ENCODE assay signal across 19 cellular contexts in genomic region chr2:134279417-134279816, GRCh38. TPM values are rescaled to one million over a fixed set of nuclear protein-coding genes. Genes with fewer than 3 reads are reported as not detected.
A peak's percentile ranks its signal among the peaks of the same experiment; 100 is the strongest.
DNase-seq lines count a peak whose midpoint lies in the region; ATAC-seq, FAIRE-seq and TF ChIP-seq lines count a peak whose summit lies in the region.
"Had no signal": no experiment of that assay in that cellular context is flagged by ENCODE, and none has a peak within 500 bp of the region (broad histone marks: within the 10 kb centered on the region; RNA-seq: fewer than 3 reads in every experiment).

No MANE protein-coding gene starts in this region.

- no peak overlapping the region for H3K4me3 ChIP-seq in CD4-positive, alpha-beta memory T cell (ENCODE audit: low read length in 2 of 2)
- no peak overlapping the region for H3K4me3 ChIP-seq in right cardiac atrium (ENCODE audit: low read length)
- H3K4me3 ChIP-seq: GM23248, SJCRH30 had no signal

- no peaks in the 10 kb centered on the region for H3K9me3 ChIP-seq in CD4-positive, alpha-beta memory T cell (ENCODE audit: control insufficient read depth in 1 of 2, low read length in 2 of 2)
- H3K9me3 ChIP-seq in right cardiac atrium (ENCODE audit: control insufficient read depth, low read length): no peaks in the 10 kb centered on the region
- H3K9me3 ChIP-seq: SJCRH30 had no signal

- no peaks in the 10 kb centered on the region for H3K36me3 ChIP-seq in CD4-positive, alpha-beta memory T cell (ENCODE audit: insufficient read depth, low read length)
- H3K36me3 ChIP-seq: SJCRH30 had no signal

- H3K36me3 Mint-ChIP-seq in CD4-positive, alpha-beta memory T cell: peaks cover 15 to 31% of the 10 kb centered on the region in 2 donors
- H3K36me3 Mint-ChIP-seq in activated B cell treated with CpG ODN at 0.5 μM for 24 hours (ENCODE audit: low read depth) (peaks cover 27% of the 10 kb centered on the region), immature natural killer cell (peaks cover 15 to 38% (median 25%) of the 10 kb centered on the region in 3 donors)

- H3K4me1 Mint-ChIP-seq in CD4-positive, alpha-beta memory T cell: peaks cover 52 to 89% (median 72%) of the 10 kb centered on the region in 4 donors
- H3K4me1 Mint-ChIP-seq in activated B cell treated with CpG ODN at 0.5 μM for 24 hours: peaks cover 98% of the 10 kb centered on the region
- H3K4me1 Mint-ChIP-seq in immature natural killer cell: peaks cover 54 to 75% of the 10 kb centered on the region in 2 donors

- ATAC-seq in activated B cell treated with CpG ODN at 0.5 μM for 24 hours (ENCODE audit: low read depth) (no peak), right cardiac atrium (peak in 1 of 2 donors; percentile 58), esophagus mucosa (no peak)
- ATAC-seq: CD8-positive, alpha-beta T cell had no signal

- 65% methylated on average over 3 of the region's 3 CpGs for WGBS in right cardiac atrium

- DNase-seq in CD4-positive, alpha-beta memory T cell: no peak
- DNase-seq in GM19239 (ENCODE audit: insufficient read length, low spot score): no peak
- no peak for DNase-seq in activated B cell treated with CpG ODN at 0.5 μM for 24 hours
- DNase-seq in right cardiac atrium: no peak
- no peak for DNase-seq in SHP77 (lab: John Stamatoyannopoulos, UW)
- no peak for DNase-seq in immature natural killer cell
- no peak for DNase-seq in SIG-M5 treated with dmso at 0.1 percent for 504 hours (lab: John Stamatoyannopoulos, UW; ENCODE audit: unreplicated experiment)
- DNase-seq: AML-193; Calu3; CD8-positive, alpha-beta T cell; DMS53; GM23248; HCEC 1CT; NCI-H1436 treated with DMSO at 0.1 percent for 48 hours; NCI-H2029 treated with DMSO at 0.1 percent for 48 hours; SJCRH30 had no signal

- H3K4me1 ChIP-seq in CD4-positive, alpha-beta memory T cell (ENCODE audit: insufficient read depth, low read length): peaks cover 56% of the 10 kb centered on the region
- H3K4me1 ChIP-seq in right cardiac atrium (ENCODE audit: control insufficient read depth, insufficient read depth, low read length): peaks cover 5% of the 10 kb centered on the region

- CTCF ChIA-PET in CD4-positive, alpha-beta memory T cell (lab: Charles Lee; ENCODE audit: partially characterized antibody): interaction anchor here (1.1 kb wide), 1 partner anchor 33 kb away, joined by 3 read pairs; no protein-coding TSS in a partner anchor
- CTCF ChIA-PET in activated B cell treated with CpG ODN at 0.5 μM for 24 hours (lab: Charles Lee): interaction anchor here (0.9 kb wide), 1 partner anchor 157 kb away, joined by 3 read pairs; no protein-coding TSS in a partner anchor

- intact Hi-C loops in CD4-positive, alpha-beta memory T cell (cut with micrococcal nuclease): no loop called here
- intact Hi-C loops in activated B cell treated with CpG ODN at 0.5 μM for 24 hours (cut with micrococcal nuclease) (loop anchor here (1.0 kb wide), 1 partner anchor 8 kb away; no protein-coding TSS in a partner anchor), right cardiac atrium (cut with DNase I) (no loop called here)

- peak overlapping the region in 4 of 7 donors; percentile 26 to 79 (median 57) for H3K27ac Mint-ChIP-seq in CD4-positive, alpha-beta memory T cell
- H3K27ac Mint-ChIP-seq in activated B cell treated with CpG ODN at 0.5 μM for 24 hours (peak overlapping the region; percentile 86), immature natural killer cell (no peak overlapping the region)
- H3K27ac Mint-ChIP-seq: T-helper 1 cell treated with Interleukin-12 subunit alpha and Interleukin-12 subunit beta and Interleukin-4 antibody, amounts not matched to agents 30 μg/mL and 1 μg/mL, for 36 hours had no signal

- FAIRE-seq in GM19239 (lab: Jason Lieb, UNC): peak; percentile 18

- no peak overlapping the region for H3K4me3 Mint-ChIP-seq in CD4-positive, alpha-beta memory T cell
- H3K4me3 Mint-ChIP-seq in activated B cell treated with CpG ODN at 0.5 μM for 24 hours (peak overlapping the region; percentile 39), immature natural killer cell (no peak overlapping the region)
- H3K4me3 Mint-ChIP-seq: CD8-positive, alpha-beta T cell; T-helper 1 cell treated with Interleukin-12 subunit alpha and Interleukin-12 subunit beta and Interleukin-4 antibody, amounts not matched to agents 30 μg/mL and 1 μg/mL, for 36 hours had no signal

- H3K9me3 Mint-ChIP-seq in CD4-positive, alpha-beta memory T cell: no peaks in the 10 kb centered on the region
- H3K9me3 Mint-ChIP-seq in activated B cell treated with CpG ODN at 0.5 μM for 24 hours (peaks cover 4% of the 10 kb centered on the region), immature natural killer cell (peaks cover 0 to 2% (median 0%) of the 10 kb centered on the region in 6 donors)
- H3K9me3 Mint-ChIP-seq: CD8-positive, alpha-beta T cell; T-helper 1 cell treated with Interleukin-12 subunit alpha and Interleukin-12 subunit beta and Interleukin-4 antibody, amounts not matched to agents 30 μg/mL and 1 μg/mL, for 36 hours had no signal

- POLR2A ChIA-PET in CD4-positive, alpha-beta memory T cell (lab: Charles Lee; ENCODE audit: partially characterized antibody): interaction anchor here (1.3 to 2.0 kb wide), 2 partner anchors 10 to 17 kb away, joined by 4 to 6 read pairs; no protein-coding TSS in a partner anchor
- POLR2A ChIA-PET in activated B cell treated with CpG ODN at 0.5 μM for 24 hours (lab: Charles Lee): interaction anchor here (0.8 to 2.6 kb wide), 2 partner anchors 11 to 25 kb away, joined by 3 to 10 read pairs; no protein-coding TSS in a partner anchor

- H3K27me3 ChIP-seq in CD4-positive, alpha-beta memory T cell (ENCODE audit: insufficient read depth, low read length): no peaks in the 10 kb centered on the region
- no peaks in the 10 kb centered on the region for H3K27me3 ChIP-seq in right cardiac atrium (ENCODE audit: control insufficient read depth, insufficient read depth)
- H3K27me3 ChIP-seq: SJCRH30 had no signal

- H3K27me3 Mint-ChIP-seq in CD4-positive, alpha-beta memory T cell: no peaks in the 10 kb centered on the region
- H3K27me3 Mint-ChIP-seq in activated B cell treated with CpG ODN at 0.5 μM for 24 hours: no peaks in the 10 kb centered on the region
- H3K27me3 Mint-ChIP-seq in immature natural killer cell (ENCODE audit: low read depth in 3 of 3): peaks cover 23 to 48% (median 36%) of the 10 kb centered on the region in 3 donors

- TF ChIP-seq CTCF in activated B cell treated with CpG ODN at 0.5 μM for 24 hours (IDR thresholded peaks at IDR 0.05): no peak

- no peak overlapping the region for H3K27ac ChIP-seq in CD4-positive, alpha-beta memory T cell (ENCODE audit: low read depth, low read length)
- peak overlapping the region; percentile 23 for H3K27ac ChIP-seq in right cardiac atrium (ENCODE audit: low read length)
- H3K27ac ChIP-seq: GM23248, HL-60, SJCRH30 had no signal

RNA-seq across cellular contexts. Expression of gene MGAT5, which starts 25.5 kb away (rescaled TPM):
- total RNA-seq in CD4-positive, alpha-beta memory T cell: 10 to 100 TPM; 78.1 to 81.3 TPM
- polyA plus RNA-seq in CD4-positive, alpha-beta memory T cell: 10 to 100 TPM in 1 of 2 donors, 1 to 10 TPM in 1; 4.4 to 17.9 TPM
- total RNA-seq in activated B cell treated with CpG ODN at 0.5 μM for 24 hours (66.7 and 69.0 TPM in 2 replicates), right cardiac atrium (100 to 1,000 TPM; 112 to 156 (median 134) TPM), esophagus mucosa (23.6 TPM)
- polyA plus RNA-seq in right cardiac atrium (29.0 TPM), immature natural killer cell (1 to 10 TPM; 2.2 to 7.3 (median 4.0) TPM)

Comparison
In these comparisons a context has a peak if more than half of its experiments do, and no peak if none do; other contexts are left out.
1. H3K27ac Mint-ChIP-seq: peak in CD4-positive, alpha-beta memory T cell (4 of 7) and activated B cell treated with CpG ODN at 0.5 μM for 24 hours (single experiment); none in immature natural killer cell (0 of 6).